ENCODE assay signal across 1 cellular context in the genomic region with DNA sequence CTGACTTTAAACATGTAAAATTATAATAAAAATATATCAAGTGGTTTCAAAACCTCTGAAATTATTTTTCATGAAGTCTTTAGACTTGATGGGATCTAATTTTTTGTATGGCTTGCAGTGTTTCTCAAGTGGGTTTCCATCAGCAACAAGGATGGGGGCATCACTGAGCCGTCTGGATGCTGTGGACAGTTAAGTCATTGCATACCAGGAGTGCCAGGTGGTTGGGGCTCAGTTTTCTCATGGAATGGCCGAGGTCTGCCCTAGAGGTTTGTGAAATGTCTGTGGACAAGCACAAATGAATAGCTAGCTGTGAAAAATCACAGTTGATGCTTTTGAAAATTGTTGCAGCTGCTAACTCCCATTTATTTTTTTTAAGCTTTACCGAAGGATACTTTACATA.
TF ChIP-seq lines count a peak whose summit lies in the region.

No MANE protein-coding gene starts in this region.

TF ChIP-seq in IMR-90, 13 proteins besides CTCF, POLR2A, EP300 and RAD21:
- TF ChIP-seq CEBPB (IDR thresholded peaks at IDR 0.05; ENCODE audit: low read depth, low read length) (no peak), SMC3 (IDR thresholded peaks at IDR 0.05; ENCODE audit: low read depth, low read length) (no peak), RFX5 (IDR thresholded peaks at IDR 0.05; ENCODE audit: low read depth, low read length) (no peak), MAFK (IDR thresholded peaks at IDR 0.05; ENCODE audit: low read depth, low read length) (no peak), RCOR1 (IDR thresholded peaks at IDR 0.05; ENCODE audit: insufficient replicate concordance, low read length) (no peak), USF2 (IDR thresholded peaks at IDR 0.05; ENCODE audit: low read depth, low read length) (no peak), BHLHE40 (IDR thresholded peaks at IDR 0.05; ENCODE audit: low read depth, low read length) (no peak), FOS (IDR thresholded peaks at IDR 0.05; ENCODE audit: low read depth, low read length) (no peak), MXI1 (IDR thresholded peaks at IDR 0.05; ENCODE audit: borderline replicate concordance, low read depth, low read length) (no peak), NFE2L2 (IDR thresholded peaks at IDR 0.05; ENCODE audit: low read depth, low read length) (no peak), MAZ (IDR thresholded peaks at IDR 0.05; ENCODE audit: borderline replicate concordance, low read depth, low read length) (no peak), CHD1 (IDR thresholded peaks at IDR 0.05; ENCODE audit: low read depth, low read length) (no peak)
- TF ChIP-seq, protein P1, sequence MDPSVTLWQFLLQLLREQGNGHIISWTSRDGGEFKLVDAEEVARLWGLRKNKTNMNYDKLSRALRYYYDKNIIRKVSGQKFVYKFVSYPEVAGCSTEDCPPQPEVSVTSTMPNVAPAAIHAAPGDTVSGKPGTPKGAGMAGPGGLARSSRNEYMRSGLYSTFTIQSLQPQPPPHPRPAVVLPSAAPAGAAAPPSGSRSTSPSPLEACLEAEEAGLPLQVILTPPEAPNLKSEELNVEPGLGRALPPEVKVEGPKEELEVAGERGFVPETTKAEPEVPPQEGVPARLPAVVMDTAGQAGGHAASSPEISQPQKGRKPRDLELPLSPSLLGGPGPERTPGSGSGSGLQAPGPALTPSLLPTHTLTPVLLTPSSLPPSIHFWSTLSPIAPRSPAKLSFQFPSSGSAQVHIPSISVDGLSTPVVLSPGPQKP (IDR thresholded peaks at IDR 0.05; ENCODE audit: borderline replicate concordance, low read depth, low read length) = no peak
